In genomic region chr21:34748862-34749261, GRCh38 we compare ENCODE assay signal across 27 cellular contexts.
"Had no signal": no experiment of that assay in that cellular context is flagged by ENCODE, and none has a peak within 500 bp of the region (broad histone marks: within the 10 kb centered on the region; RNA-seq: fewer than 3 reads in every experiment).

No MANE protein-coding gene starts in this region.

- H3K27ac Mint-ChIP-seq: dendritic cell treated with granulocyte-macrophage colony-stimulating factor and Interleukin-4, amounts not matched to agents 40 ng/mL and 50 ng/mL, for 4 days; effector memory CD8-positive, alpha-beta T cell; endodermal cell had no signal

- H3K36me3 ChIP-seq: colonic mucosa, esophagus muscularis mucosa, esophagus squamous epithelium, gastrocnemius medialis, gastroesophageal sphincter, heart left ventricle, heart right ventricle had no signal

- H3K4me3 ChIP-seq: colonic mucosa, coronary artery, dorsolateral prefrontal cortex, esophagus muscularis mucosa, esophagus squamous epithelium, gastrocnemius medialis, gastroesophageal sphincter, heart left ventricle, heart right ventricle had no signal

- ATAC-seq: effector memory CD8-positive, alpha-beta T cell; esophagus mucosa; foreskin keratinocyte; gastrocnemius medialis; gastroesophageal sphincter; heart left ventricle; heart right ventricle had no signal

- H3K9me3 ChIP-seq: colonic mucosa, esophagus muscularis mucosa, esophagus squamous epithelium, gastrocnemius medialis, gastroesophageal sphincter, heart left ventricle, heart right ventricle had no signal

- H3K4me1 ChIP-seq: foreskin keratinocyte had no signal

- H3K9me3 Mint-ChIP-seq: dendritic cell treated with granulocyte-macrophage colony-stimulating factor and Interleukin-4, amounts not matched to agents 40 ng/mL and 50 ng/mL, for 4 days; effector memory CD8-positive, alpha-beta T cell; endodermal cell had no signal

- DNase-seq: colonic mucosa; cortex of kidney; dermis blood vessel endothelial cell; dorsolateral prefrontal cortex; effector CD4-positive, alpha-beta T cell; effector CD8-positive, alpha-beta T cell; effector memory CD4-positive, alpha-beta T cell; effector memory CD8-positive, alpha-beta T cell; endodermal cell; erythroblast; esophagus squamous epithelium; foreskin fibroblast; foreskin keratinocyte; foreskin melanocyte; gastrocnemius medialis; heart left ventricle; heart right ventricle had no signal

- H3K27ac ChIP-seq: colonic mucosa, coronary artery, dorsolateral prefrontal cortex, epithelial cell of prostate, esophagus muscularis mucosa, esophagus squamous epithelium, foreskin keratinocyte, gastrocnemius medialis, gastroesophageal sphincter, heart left ventricle, heart right ventricle had no signal

- H3K27me3 ChIP-seq: colonic mucosa, foreskin keratinocyte, gastrocnemius medialis, heart left ventricle had no signal

- FAIRE-seq: colon, endometrium, endothelial cell of umbilical vein, frontal cortex had no signal

- H3K4me1 Mint-ChIP-seq: endodermal cell had no signal

- H3K4me3 Mint-ChIP-seq: dendritic cell treated with granulocyte-macrophage colony-stimulating factor and Interleukin-4, amounts not matched to agents 40 ng/mL and 50 ng/mL, for 4 days; effector memory CD8-positive, alpha-beta T cell; endodermal cell had no signal
